11 cellular contexts compared by ENCODE assay signal in the genomic region with DNA sequence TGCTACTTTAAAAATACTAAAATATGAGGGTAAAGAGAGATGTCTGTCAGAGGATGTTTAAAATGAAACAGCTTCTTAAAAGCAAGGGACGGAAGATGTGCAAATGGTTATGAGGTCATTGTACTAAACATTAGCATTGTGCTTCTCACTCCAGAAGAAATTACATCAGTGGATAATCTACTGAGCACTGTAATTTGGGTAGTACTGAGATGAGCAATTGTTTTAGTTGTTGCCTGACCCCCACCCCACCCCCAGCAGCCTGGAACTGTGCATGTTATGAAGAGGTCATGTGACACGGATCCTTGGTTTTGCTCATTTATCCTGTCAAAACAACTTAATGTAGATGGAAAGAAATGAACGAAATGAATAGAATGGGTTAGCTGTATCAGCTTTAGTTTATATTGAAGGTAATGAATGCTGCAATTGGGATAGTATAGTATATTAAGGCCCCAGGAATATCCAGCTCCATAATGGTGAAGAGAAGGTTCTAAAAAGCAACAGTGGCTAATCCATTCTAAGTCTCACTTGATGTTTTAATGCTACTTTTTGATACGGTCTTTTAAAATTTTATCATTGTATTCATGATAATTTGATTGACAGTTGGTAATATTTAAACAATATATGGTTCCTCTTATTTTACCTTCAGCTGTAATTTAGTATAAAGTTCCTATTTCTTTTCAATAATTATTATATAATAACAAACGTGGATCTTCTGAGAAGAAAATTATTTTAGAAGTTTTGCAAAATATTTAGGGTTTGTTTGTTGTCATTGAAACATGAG. TPM values are rescaled to one million over a fixed set of nuclear protein-coding genes. Genes with fewer than 3 reads are reported as not detected.
DNase-seq lines count a peak whose midpoint lies in the region; ATAC-seq and TF ChIP-seq lines count a peak whose summit lies in the region.
"Had no signal": no experiment of that assay in that cellular context is flagged by ENCODE, and none has a peak within 500 bp of the region (broad histone marks: within the 10 kb centered on the region; RNA-seq: fewer than 3 reads in every experiment).

No MANE protein-coding gene starts in this region.

- intact Hi-C loops in natural killer cell (cut with micrococcal nuclease): loop anchor here (5.0 to 10.0 kb wide), 3 partner anchors 59 to 284 kb away; a partner anchor contains a TSS

- TF ChIP-seq POLR2A in erythroblast (IDR thresholded peaks at IDR 0.05; ENCODE audit: low read length): no peak

- H3K9me3 Mint-ChIP-seq in natural killer cell treated with Interleukin-12 subunit alpha and Interleukin-12 subunit beta and Interleukin-15 and Interleukin-18, amount 100 ng/mL, for 72 hours: no peaks in the 10 kb centered on the region
- no peaks in the 10 kb centered on the region for H3K9me3 Mint-ChIP-seq in natural killer cell
- no peaks in the 10 kb centered on the region for H3K9me3 Mint-ChIP-seq in stimulated activated naive CD8-positive, alpha-beta T cell treated with anti-CD3 and anti-CD28 coated beads, Interleukin-15, Interleukin-2, amounts not matched to agents 100 ng/mL and 50 ng/mL, for 24 hours

- H3K36me3 Mint-ChIP-seq in natural killer cell treated with Interleukin-12 subunit alpha and Interleukin-12 subunit beta and Interleukin-15 and Interleukin-18, amount 100 ng/mL, for 72 hours: no peaks in the 10 kb centered on the region
- H3K36me3 Mint-ChIP-seq in natural killer cell: no peaks in the 10 kb centered on the region
- H3K36me3 Mint-ChIP-seq in stimulated activated naive CD8-positive, alpha-beta T cell treated with anti-CD3 and anti-CD28 coated beads, Interleukin-15, Interleukin-2, amounts not matched to agents 100 ng/mL and 50 ng/mL, for 24 hours (ENCODE audit: low read depth): peaks cover 17% of the 10 kb centered on the region

- H4K20me1 ChIP-seq in OCI-LY1 (ENCODE audit: insufficient read depth, low read length): no peaks in the 10 kb centered on the region; the same call in 1 of the 2 replicates

- peaks cover 63% of the 10 kb centered on the region for H3K4me1 ChIP-seq in OCI-LY1 (ENCODE audit: insufficient read depth, low read length, severe bottlenecking)

- TF ChIP-seq CTCF in natural killer cell (IDR thresholded peaks at IDR 0.05) (no peak), OCI-LY1 (IDR thresholded peaks at IDR 0.05; ENCODE audit: low read length) (no peak)

- peaks cover 33 to 48% of the 10 kb centered on the region in 2 donors for H3K4me1 Mint-ChIP-seq in natural killer cell treated with Interleukin-12 subunit alpha and Interleukin-12 subunit beta and Interleukin-15 and Interleukin-18, amount 100 ng/mL, for 72 hours (ENCODE audit: low read depth in 2 of 2)
- H3K4me1 Mint-ChIP-seq in natural killer cell: peaks cover 46 to 58% of the 10 kb centered on the region in 2 donors
- peaks cover 70% of the 10 kb centered on the region for H3K4me1 Mint-ChIP-seq in stimulated activated naive CD8-positive, alpha-beta T cell treated with anti-CD3 and anti-CD28 coated beads, Interleukin-15, Interleukin-2, amounts not matched to agents 100 ng/mL and 50 ng/mL, for 24 hours (ENCODE audit: low read depth)

- H3K4me3 ChIP-seq in OCI-LY1 (ENCODE audit: low read depth, low read length, poor library complexity, severe bottlenecking): no peak overlapping the region
- H3K4me3 ChIP-seq: BLaER1 had no signal

- DNase-seq in natural killer cell treated with Interleukin-12 subunit alpha and Interleukin-12 subunit beta and Interleukin-15 and Interleukin-18, amount 100 ng/mL, for 72 hours (ENCODE audit: low spot score): no peak
- no peak for DNase-seq in natural killer cell
- peak; percentile 34 to 62 for DNase-seq in erythroblast (lab: John Stamatoyannopoulos, UW)
- no peak for DNase-seq in NOMO-1 treated with dmso at 0.1 percent for 144 hours (lab: John Stamatoyannopoulos, UW; ENCODE audit: unreplicated experiment)
- DNase-seq in NCI-H524 treated with DMSO at 0.1 percent for 48 hours (lab: John Stamatoyannopoulos, UW): no peak
- DNase-seq: glutamatergic neuron had no signal

- H3K27me3 ChIP-seq in OCI-LY1 (ENCODE audit: insufficient read depth, low read length): no peaks in the 10 kb centered on the region
- H3K27me3 ChIP-seq: BLaER1 had no signal

- no peak overlapping the region; the same call in 1 of the 2 replicates for H3K9ac ChIP-seq in OCI-LY1 (ENCODE audit: low read length)
- H3K9ac ChIP-seq: BLaER1 had no signal

- no peaks in the 10 kb centered on the region for H3K27me3 Mint-ChIP-seq in natural killer cell treated with Interleukin-12 subunit alpha and Interleukin-12 subunit beta and Interleukin-15 and Interleukin-18, amount 100 ng/mL, for 72 hours
- H3K27me3 Mint-ChIP-seq in natural killer cell (ENCODE audit: low read depth in 2 of 2): no peaks in the 10 kb centered on the region
- no peaks in the 10 kb centered on the region for H3K27me3 Mint-ChIP-seq in stimulated activated naive CD8-positive, alpha-beta T cell treated with anti-CD3 and anti-CD28 coated beads, Interleukin-15, Interleukin-2, amounts not matched to agents 100 ng/mL and 50 ng/mL, for 24 hours

- no peak overlapping the region for H2AFZ ChIP-seq in OCI-LY1 (ENCODE audit: low read length)

- H3F3A ChIP-seq in OCI-LY1 (ENCODE audit: insufficient read depth, low read length): no peaks in the 10 kb centered on the region

- peaks cover 22% of the 10 kb centered on the region; the same call in 1 of the 2 replicates for H3K36me3 ChIP-seq in OCI-LY1 (ENCODE audit: insufficient read depth, low read length)

- H3K27ac ChIP-seq in OCI-LY1 (ENCODE audit: low read depth, low read length, poor library complexity, severe bottlenecking): peak overlapping the region; percentile 22
- H3K27ac ChIP-seq: BLaER1, HL-60 had no signal

- H3K9me3 ChIP-seq in OCI-LY1 (ENCODE audit: low read length): no peaks in the 10 kb centered on the region
- H3K9me3 ChIP-seq: BLaER1 had no signal

- no peaks in the 10 kb centered on the region for H3K9me2 ChIP-seq in OCI-LY1 (ENCODE audit: low read depth, low read length)

- H3K4me2 ChIP-seq in OCI-LY1 (ENCODE audit: low read length): peak overlapping the region; percentile 32
- H3K4me2 ChIP-seq: BLaER1 had no signal

- ATAC-seq in natural killer cell treated with Interleukin-12 subunit alpha and Interleukin-12 subunit beta and Interleukin-15 and Interleukin-18, amount 100 ng/mL, for 72 hours: peak; percentile 72 to 98
- ATAC-seq in natural killer cell (no peak), HG03097 (IDR thresholded peaks at IDR 0.05; ENCODE audit: low FRiP score, unreplicated experiment) (no peak)

- H3K4me3 Mint-ChIP-seq in natural killer cell treated with Interleukin-12 subunit alpha and Interleukin-12 subunit beta and Interleukin-15 and Interleukin-18, amount 100 ng/mL, for 72 hours: peak overlapping the region; percentile 16
- no peak overlapping the region for H3K4me3 Mint-ChIP-seq in natural killer cell
- H3K4me3 Mint-ChIP-seq in stimulated activated naive CD8-positive, alpha-beta T cell treated with anti-CD3 and anti-CD28 coated beads, Interleukin-15, Interleukin-2, amounts not matched to agents 100 ng/mL and 50 ng/mL, for 24 hours: no peak overlapping the region

- peak overlapping the region; percentile 51 to 60 for H3K27ac Mint-ChIP-seq in natural killer cell treated with Interleukin-12 subunit alpha and Interleukin-12 subunit beta and Interleukin-15 and Interleukin-18, amount 100 ng/mL, for 72 hours
- H3K27ac Mint-ChIP-seq in natural killer cell: peak overlapping the region in 1 of 2 donors; percentile 51
- peak overlapping the region; percentile 77 for H3K27ac Mint-ChIP-seq in stimulated activated naive CD8-positive, alpha-beta T cell treated with anti-CD3 and anti-CD28 coated beads, Interleukin-15, Interleukin-2, amounts not matched to agents 100 ng/mL and 50 ng/mL, for 24 hours

- H3K79me2 ChIP-seq in OCI-LY1 (ENCODE audit: insufficient read depth, low read length): peaks cover 77% of the 10 kb centered on the region

RNA-seq across cellular contexts. Expression of a gene that starts 58.4 kb away (rescaled TPM):
- total RNA-seq in natural killer cell treated with Interleukin-12 subunit alpha and Interleukin-12 subunit beta and Interleukin-15 and Interleukin-18, amount 100 ng/mL, for 72 hours: 100 to 1,000 TPM; 152 to 269 TPM
- total RNA-seq in natural killer cell: 100 to 1,000 TPM; 177 to 203 (median 192) TPM

Comparison
In these comparisons a context has a peak if more than half of its experiments do, and no peak if none do; other contexts are left out.
1. ATAC-seq: peak in natural killer cell treated with Interleukin-12 subunit alpha and Interleukin-12 subunit beta and Interleukin-15 and Interleukin-18, amount 100 ng/mL, for 72 hours (2 of 2); none in natural killer cell (0 of 3) and HG03097 (single experiment).
2. DNase-seq: peak in erythroblast (2 of 2); none in natural killer cell treated with Interleukin-12 subunit alpha and Interleukin-12 subunit beta and Interleukin-15 and Interleukin-18, amount 100 ng/mL, for 72 hours (single experiment), natural killer cell (single experiment), NOMO-1 treated with dmso at 0.1 percent for 144 hours (single experiment) and NCI-H524 treated with DMSO at 0.1 percent for 48 hours (single experiment).